In genomic region chr16:81655474-81656162, GRCh38 we compare ENCODE assay signal across 18 cellular contexts.
A peak's percentile ranks its signal among the peaks of the same experiment; 100 is the strongest.
DNase-seq lines count a peak whose midpoint lies in the region; ATAC-seq and TF ChIP-seq lines count a peak whose summit lies in the region.
"Had no signal": no experiment of that assay in that cellular context is flagged by ENCODE, and none has a peak within 500 bp of the region (broad histone marks: within the 10 kb centered on the region; RNA-seq: fewer than 3 reads in every experiment).

No MANE protein-coding gene starts in this region.

- TF ChIP-seq RAD21 in neural cell (conservative IDR thresholded peaks at IDR 0.05) = no peak

- 71 to 82% methylated on average over 14 of the region's 14 CpGs for WGBS in body of pancreas, 2 donors

- in situ Hi-C loops in KBM-7 (cut with MboI; ENCODE audit: low pct_unique_long_range_greater_than_20kb, low sequenced_read_pairs) = no loop called here

- H3K79me2 ChIP-seq in neural cell (replicated peaks; ENCODE audit: insufficient read depth, low read length) = peaks cover 6% of the 10 kb centered on the region

- H2AFZ ChIP-seq in neural cell (ENCODE audit: low read depth, low read length) = no peak overlapping the region

- TF ChIP-seq CTCF in body of pancreas (IDR thresholded peaks at IDR 0.05) (no peak), neural cell (IDR thresholded peaks at IDR 0.05; ENCODE audit: poor library complexity, severe bottlenecking) (no peak), WERI-Rb-1 (IDR thresholded peaks at IDR 0.05; ENCODE audit: low read depth, low read length) (no peak)

- no peaks in the 10 kb centered on the region for H3K9me3 ChIP-seq in BLaER1 treated with 17β-estradiol and CSF1 and Interleukin-3, amounts not matched to agents 10 nM and 100 nM (replicated peaks in 1 of 11)
- H3K9me3 ChIP-seq in body of pancreas (no peaks in the 10 kb centered on the region), neural cell (ENCODE audit: low read length) (no peaks in the 10 kb centered on the region), WERI-Rb-1 (ENCODE audit: severe bottlenecking) (no peaks in the 10 kb centered on the region)
- H3K9me3 ChIP-seq: BLaER1, left ventricle myocardium inferior had no signal

- H3K4me2 ChIP-seq in BLaER1 treated with 17β-estradiol and CSF1 and Interleukin-3, amounts not matched to agents 10 nM and 100 nM = peak overlapping the region in 9 of 11 experiments; percentile 4 to 75 (median 41); a peak in 16 of 22 replicates
- no peak overlapping the region for H3K4me2 ChIP-seq in neural cell (ENCODE audit: low read length)
- H3K4me2 ChIP-seq: BLaER1 had no signal

- peak; percentile 38 for ATAC-seq in body of pancreas
- ATAC-seq in activated CD4-positive, CD25-positive, alpha-beta regulatory T cell treated with anti-CD3 and anti-CD28 coated beads, Interleukin-2, amount 50 U/mL, for 24 hours = no peak
- ATAC-seq: Right ventricle myocardium inferior had no signal

- no peak overlapping the region for H3K9ac ChIP-seq in BLaER1 treated with 17β-estradiol and CSF1 and Interleukin-3, amounts not matched to agents 10 nM and 100 nM
- H3K9ac ChIP-seq in neural cell (ENCODE audit: low read length) = no peak overlapping the region
- H3K9ac ChIP-seq: BLaER1 had no signal

- intact Hi-C loops in body of pancreas (cut with DNase I) = no loop called here

- H3K36me3 ChIP-seq in BLaER1 treated with 17β-estradiol and CSF1 and Interleukin-3, amounts not matched to agents 10 nM and 100 nM = peaks cover 77 to 93% (median 84%) of the 10 kb centered on the region in 11 experiments
- H3K36me3 ChIP-seq in body of pancreas (replicated peaks in 1 of 2; ENCODE audit: insufficient read depth in 1 of 2, low read depth in 2 of 2) (peaks cover 0 to 2% of the 10 kb centered on the region in 2 donors), neural cell (ENCODE audit: insufficient read depth, low read length) (peaks cover 20% of the 10 kb centered on the region), WERI-Rb-1 (no peaks in the 10 kb centered on the region)

- no peaks in the 10 kb centered on the region for H3F3A ChIP-seq in neural cell (ENCODE audit: insufficient read depth, low read length, poor library complexity, severe bottlenecking)

- DNase-seq in KBM-7 (peak; percentile 33), body of pancreas (no peak), C1 segment of cervical spinal cord (lab: John Stamatoyannopoulos, UW) (no peak), COLO829 (ENCODE audit: low spot score) (no peak), WERI-Rb-1 (no peak)
- DNase-seq: activated CD4-positive, alpha-beta memory T cell treated with anti-CD3 and anti-CD28 coated beads for 36 hours; activated naive CD4-positive, alpha-beta T cell treated with Interleukin-2 at 50 U/mL for 16 hours; effector CD8-positive, alpha-beta T cell; H7; left ventricle myocardium inferior; NCI-H1105 treated with DMSO at 0.1 percent for 48 hours; NCI-H526; stimulated activated CD4-positive, alpha-beta T cell treated with anti-CD3 and anti-CD28 coated beads, Interleukin-2, amount 100 ng/mL, for 48 hours had no signal

- H3K27ac ChIP-seq in BLaER1 treated with 17β-estradiol and CSF1 and Interleukin-3, amounts not matched to agents 10 nM and 100 nM = peak overlapping the region in 1 of 11 experiments; percentile 0; a peak in 1 of 22 replicates
- peak overlapping the region in 2 of 4 donors; percentile 15 to 21 for H3K27ac ChIP-seq in body of pancreas
- peak overlapping the region; percentile 7 for H3K27ac ChIP-seq in neural cell (ENCODE audit: low read length)
- H3K27ac ChIP-seq in WERI-Rb-1 = no peak overlapping the region
- H3K27ac ChIP-seq: BLaER1, left ventricle myocardium inferior had no signal

- H4K20me1 ChIP-seq in BLaER1 treated with 17β-estradiol and CSF1 and Interleukin-3, amounts not matched to agents 10 nM and 100 nM = peaks cover 37 to 100% (median 94%) of the 10 kb centered on the region in 11 experiments
- H4K20me1 ChIP-seq in neural cell (ENCODE audit: insufficient read depth) = no peaks in the 10 kb centered on the region

- H3K4me1 ChIP-seq in BLaER1 treated with 17β-estradiol and CSF1 and Interleukin-3, amounts not matched to agents 10 nM and 100 nM = peaks cover 34 to 57% (median 48%) of the 10 kb centered on the region in 10 experiments
- peaks cover 9% of the 10 kb centered on the region for H3K4me1 ChIP-seq in body of pancreas

- H3K9me2 ChIP-seq in neural cell (ENCODE audit: insufficient read depth, low read length) = no peaks in the 10 kb centered on the region

- H3K27me3 ChIP-seq in BLaER1 treated with 17β-estradiol and CSF1 and Interleukin-3, amounts not matched to agents 10 nM and 100 nM = no peaks in the 10 kb centered on the region
- no peaks in the 10 kb centered on the region for H3K27me3 ChIP-seq in body of pancreas
- no peaks in the 10 kb centered on the region for H3K27me3 ChIP-seq in neural cell (ENCODE audit: insufficient read depth, low read depth, low read length)
- no peaks in the 10 kb centered on the region for H3K27me3 ChIP-seq in WERI-Rb-1 (ENCODE audit: insufficient read depth, low read depth, severe bottlenecking)
- H3K27me3 ChIP-seq: BLaER1 had no signal

- no peak overlapping the region for H3K4me3 ChIP-seq in BLaER1 treated with 17β-estradiol and CSF1 and Interleukin-3, amounts not matched to agents 10 nM and 100 nM
- H3K4me3 ChIP-seq in body of pancreas (no peak overlapping the region), neural cell (ENCODE audit: low read length) (no peak overlapping the region), WERI-Rb-1 (ENCODE audit: low read depth, low read length) (no peak overlapping the region)
- H3K4me3 ChIP-seq: BLaER1, left ventricle myocardium inferior had no signal

- no peak for TF ChIP-seq EP300 in neural cell (conservative IDR thresholded peaks at IDR 0.05; ENCODE audit: poor library complexity, severe bottlenecking)

- TF ChIP-seq POLR2A in body of pancreas (IDR thresholded peaks at IDR 0.05) = no peak

TF ChIP-seq in neural cell, 6 proteins besides CTCF, POLR2A, EP300 and RAD21:
- no peak for TF ChIP-seq MXI1 (conservative IDR thresholded peaks at IDR 0.05; ENCODE audit: poor library complexity, severe bottlenecking)
